8 cellular contexts compared by ENCODE assay signal in genomic region chr16:27242868-27243590, GRCh38. TPM values are rescaled to one million over a fixed set of nuclear protein-coding genes. Genes with fewer than 3 reads are reported as not detected.
A peak's percentile ranks its signal among the peaks of the same experiment; 100 is the strongest.
DNase-seq lines count a peak whose midpoint lies in the region; ATAC-seq lines count a peak whose summit lies in the region.

No MANE protein-coding gene starts in this region.

- H3K36me3 Mint-ChIP-seq in immature natural killer cell: peaks cover 3 to 14% (median 9%) of the 10 kb centered on the region in 3 donors

- H3K9me3 Mint-ChIP-seq in immature natural killer cell: no peaks in the 10 kb centered on the region

- H3K27me3 Mint-ChIP-seq in immature natural killer cell (ENCODE audit: low read depth in 3 of 3): peaks cover 0 to 4% (median 3%) of the 10 kb centered on the region in 3 donors

- peak overlapping the region; percentile 89 to 98 (median 96) for H3K27ac Mint-ChIP-seq in immature natural killer cell

- peak overlapping the region; percentile 77 to 88 (median 86) for H3K4me3 Mint-ChIP-seq in immature natural killer cell

- H3K27ac ChIP-seq in skin epidermis: peak overlapping the region in 19 of 21 experiments; percentile 5 to 87 (median 71)

- H3K4me3 ChIP-seq in GM08714 (ENCODE audit: low read length) (peak overlapping the region; percentile 10; the same call in 1 of the 2 replicates), skin epidermis (peak overlapping the region in 2 of 7 experiments; percentile 2 to 3)

- H3K4me1 Mint-ChIP-seq in immature natural killer cell: peaks cover 61 to 69% of the 10 kb centered on the region in 2 donors

- ATAC-seq in HG03521 (IDR thresholded peaks at IDR 0.05; ENCODE audit: unreplicated experiment): no peak

- DNase-seq in NCI-H146 treated with DMSO at 0.1 percent for 48 hours (lab: John Stamatoyannopoulos, UW; ENCODE audit: unreplicated experiment): peak; percentile 42
- peak; percentile 91 for DNase-seq in amniotic epithelial cell (ENCODE audit: low read depth)
- DNase-seq in immature natural killer cell: peak; percentile 44 to 58 (median 57)
- DNase-seq in NCI-H2171 (lab: John Stamatoyannopoulos, UW): no peak
- DNase-seq in NCI-H524 treated with DMSO at 0.1 percent for 48 hours (lab: John Stamatoyannopoulos, UW): no peak

RNA-seq across cellular contexts. Expression of gene NSMCE1, which starts 25.5 kb away (rescaled TPM):
- polyA plus RNA-seq in immature natural killer cell: 100 to 1,000 TPM; 133 to 162 (median 148) TPM

RNA-seq across cellular contexts. Expression of gene KDM8, which starts 39.7 kb away (rescaled TPM):
- polyA plus RNA-seq in immature natural killer cell: 1 to 10 TPM; 4.3 to 6.2 (median 5.1) TPM

Comparison
In these comparisons a context has a peak if more than half of its experiments do, and no peak if none do; other contexts are left out.
1. DNase-seq: peak in NCI-H146 treated with DMSO at 0.1 percent for 48 hours (single experiment), amniotic epithelial cell (single experiment) and immature natural killer cell (3 of 3); none in NCI-H2171 (single experiment) and NCI-H524 treated with DMSO at 0.1 percent for 48 hours (single experiment).